ENCODE assay signal across 7 cellular contexts in the genomic region with DNA sequence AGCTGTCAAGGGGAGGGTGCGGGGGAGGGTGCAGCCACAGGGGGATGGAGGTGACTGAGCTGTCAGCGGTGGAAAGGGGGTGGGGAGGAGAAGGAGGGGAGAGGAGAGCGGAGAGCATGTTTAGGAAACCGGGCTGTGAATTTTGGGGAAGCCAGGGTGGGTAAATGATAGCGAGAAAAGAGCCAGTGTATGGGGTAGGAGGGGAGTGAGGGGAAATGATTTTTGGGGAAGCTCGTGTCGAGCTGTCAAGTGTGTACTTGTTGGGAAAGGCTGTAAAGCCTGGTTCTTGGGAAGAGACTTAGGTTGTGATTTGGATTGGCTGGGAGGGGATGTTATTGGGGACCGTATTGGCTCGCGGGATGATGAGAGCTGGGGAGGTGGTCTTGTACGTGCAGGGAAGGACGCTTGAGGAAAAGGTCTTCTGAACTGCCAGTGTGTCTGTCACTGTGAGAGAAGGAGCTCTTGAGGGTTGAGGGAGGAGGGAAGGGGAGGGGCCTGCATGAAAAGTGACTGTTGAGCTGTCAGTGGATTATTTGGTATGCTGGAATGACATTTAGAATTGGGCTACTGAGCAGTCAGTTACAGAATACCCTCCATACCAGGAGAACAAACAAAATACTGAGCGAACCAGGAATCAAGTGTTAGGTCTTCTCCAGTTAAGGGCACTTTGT. TPM values are rescaled to one million over a fixed set of nuclear protein-coding genes. Genes with fewer than 3 reads are reported as not detected.
DNase-seq lines count a peak whose midpoint lies in the region; ATAC-seq and TF ChIP-seq lines count a peak whose summit lies in the region.

No MANE protein-coding gene starts in this region.

- peaks cover 13% of the 10 kb centered on the region for H4K20me1 ChIP-seq in OCI-LY3 (ENCODE audit: insufficient read depth, low read length)
- H4K20me1 ChIP-seq in neural cell (ENCODE audit: insufficient read depth), result peaks cover 3% of the 10 kb centered on the region

- ATAC-seq in HG03095 (IDR thresholded peaks at IDR 0.05; ENCODE audit: unreplicated experiment), result peak; percentile 29

- TF ChIP-seq RAD21 in neural cell (conservative IDR thresholded peaks at IDR 0.05), result no peak

- 0 to 2% methylated on average over 13 of the region's 13 CpGs for WGBS in thyroid gland, 2 donors

- peak overlapping the region; percentile 63 for H3K9ac ChIP-seq in OCI-LY3 (ENCODE audit: low read length)
- H3K9ac ChIP-seq in neural cell (ENCODE audit: low read length), result peak overlapping the region; percentile 87

- intact Hi-C loops in thyroid gland (cut with DNase I), result loop anchor here (5.0 kb wide), 1 partner anchor 99 kb away; no protein-coding TSS in a partner anchor

- peaks cover 19% of the 10 kb centered on the region for H3K4me1 ChIP-seq in OCI-LY3 (ENCODE audit: low read length)
- H3K4me1 ChIP-seq in thyroid gland, result peaks cover 29 to 48% of the 10 kb centered on the region in 2 donors

- TF ChIP-seq CTCF in GM12875 (IDR thresholded peaks at IDR 0.05; ENCODE audit: borderline replicate concordance, insufficient read depth, low read depth, low read length), result no peak
- no peak for TF ChIP-seq CTCF in OCI-LY3 (IDR thresholded peaks at IDR 0.05; ENCODE audit: low read depth, low read length)
- TF ChIP-seq CTCF in fibroblast of villous mesenchyme (IDR thresholded peaks at IDR 0.05; ENCODE audit: insufficient read depth, low read depth, low read length), result no peak
- TF ChIP-seq CTCF in neural cell (IDR thresholded peaks at IDR 0.05; ENCODE audit: poor library complexity, severe bottlenecking), result no peak
- TF ChIP-seq CTCF in thyroid gland (IDR thresholded peaks at IDR 0.05), result no peak

- no peaks in the 10 kb centered on the region for H3K27me3 ChIP-seq in OCI-LY3 (ENCODE audit: low read depth, low read length)
- no peaks in the 10 kb centered on the region for H3K27me3 ChIP-seq in neural cell (ENCODE audit: insufficient read depth, low read depth, low read length)
- H3K27me3 ChIP-seq in thyroid gland, result no peaks in the 10 kb centered on the region

- no peaks in the 10 kb centered on the region for H3K36me3 ChIP-seq in OCI-LY3 (replicated peaks; ENCODE audit: low read depth, low read length)
- H3K36me3 ChIP-seq in neural cell (ENCODE audit: insufficient read depth, low read length), result no peaks in the 10 kb centered on the region
- H3K36me3 ChIP-seq in thyroid gland, result no peaks in the 10 kb centered on the region

- peak; percentile 34 for DNase-seq in activated T-helper 9 cell treated with anti-CD3 and anti-CD28 coated beads, Interleukin-2, amount 50 U/mL, for 16 hours (ENCODE audit: low read depth)
- DNase-seq in fibroblast of villous mesenchyme (ENCODE audit: low read depth) (peak; percentile 52), thyroid gland (peak; percentile 71 to 74)

- no peaks in the 10 kb centered on the region for H3K9me2 ChIP-seq in neural cell (ENCODE audit: insufficient read depth, low read length)

- peak in 1 of 2 donors; percentile 68 for TF ChIP-seq POLR2A in thyroid gland (IDR thresholded peaks at IDR 0.05)

- H3F3A ChIP-seq in neural cell (ENCODE audit: insufficient read depth, low read length, poor library complexity, severe bottlenecking), result no peaks in the 10 kb centered on the region

- no peak overlapping the region; the same call in 1 of the 2 replicates for H2AFZ ChIP-seq in OCI-LY3 (ENCODE audit: low read depth, low read length)
- H2AFZ ChIP-seq in neural cell (ENCODE audit: low read depth, low read length), result peak overlapping the region; percentile 83

- peak; percentile 52 for TF ChIP-seq EP300 in neural cell (conservative IDR thresholded peaks at IDR 0.05; ENCODE audit: poor library complexity, severe bottlenecking)

- peak overlapping the region; percentile 89 for H3K4me2 ChIP-seq in OCI-LY3 (ENCODE audit: low read length)
- H3K4me2 ChIP-seq in neural cell (ENCODE audit: low read length), result peak overlapping the region; percentile 99

- H3K9me3 ChIP-seq in OCI-LY3 (ENCODE audit: insufficient read depth, low read length) (no peaks in the 10 kb centered on the region), neural cell (ENCODE audit: low read length) (no peaks in the 10 kb centered on the region), thyroid gland (no peaks in the 10 kb centered on the region)

- H3K79me2 ChIP-seq in OCI-LY3 (ENCODE audit: low read length), result peaks cover 59% of the 10 kb centered on the region
- H3K79me2 ChIP-seq in neural cell (replicated peaks; ENCODE audit: insufficient read depth, low read length), result peaks cover 45% of the 10 kb centered on the region

- no peak overlapping the region for H3K27ac ChIP-seq in OCI-LY3 (ENCODE audit: low read length)
- peak overlapping the region; percentile 78 for H3K27ac ChIP-seq in neural cell (ENCODE audit: low read length)
- peak overlapping the region; percentile 62 to 77 (median 77) for H3K27ac ChIP-seq in thyroid gland

- H3K4me3 ChIP-seq in GM12875 (ENCODE audit: low read depth, low read length) (peak overlapping the region; percentile 64), OCI-LY3 (ENCODE audit: low read length) (peak overlapping the region; percentile 85), fibroblast of villous mesenchyme (ENCODE audit: low read depth, low read length) (peak overlapping the region; percentile 90), neural cell (ENCODE audit: low read length) (peak overlapping the region; percentile 99), thyroid gland (replicated peaks in 1 of 3) (peak overlapping the region; percentile 77 to 97 (median 79))

TF ChIP-seq in neural cell, 6 proteins besides CTCF, POLR2A, EP300 and RAD21:
- TF ChIP-seq TAF1 (IDR thresholded peaks at IDR 0.05; ENCODE audit: low read depth) (peak; percentile 57), SMC3 (conservative IDR thresholded peaks at IDR 0.05; ENCODE audit: poor library complexity) (no peak), POLR2AphosphoS5 (IDR thresholded peaks at IDR 0.05) (peak; percentile 17), MXI1 (conservative IDR thresholded peaks at IDR 0.05; ENCODE audit: poor library complexity, severe bottlenecking) (peak; percentile 88)

RNA-seq across cellular contexts. Expression of a gene that starts 1.0 kb away (rescaled TPM):
- 34.1 and 56.1 TPM in 2 replicates for total RNA-seq in fibroblast of villous mesenchyme
- polyA plus RNA-seq in neural cell, result 62.3 and 75.2 TPM in 2 replicates
- polyA minus RNA-seq in neural cell, result 157 and 204 TPM in 2 replicates
- total RNA-seq in thyroid gland, result 100 to 1,000 TPM; 101 to 192 (median 114) TPM

RNA-seq across cellular contexts. Expression of a gene that starts 3.6 kb away (rescaled TPM):
- total RNA-seq in fibroblast of villous mesenchyme (51.8 and 61.8 TPM in 2 replicates), thyroid gland (10 to 100 TPM; 49.8 to 77.3 (median 57.4) TPM)
- polyA plus RNA-seq in neural cell, result 73.8 and 82.2 TPM in 2 replicates
- 26.5 and 38.7 TPM in 2 replicates for polyA minus RNA-seq in neural cell

RNA-seq across cellular contexts. Expression of a gene that starts 29.6 kb away (rescaled TPM):
- total RNA-seq in fibroblast of villous mesenchyme (91.5 and 125 TPM in 2 replicates), thyroid gland (100 to 1,000 TPM in 2 of 4 donors, 10 to 100 TPM in 2; 58.8 to 157 (median 102) TPM)
- polyA plus RNA-seq in neural cell, result 164 and 214 TPM in 2 replicates
- 116 and 122 TPM in 2 replicates for polyA minus RNA-seq in neural cell
